10 cellular contexts compared by ENCODE assay signal in genomic region chr5:78405820-78406750, GRCh38. TPM values are rescaled to one million over a fixed set of nuclear protein-coding genes. Genes with fewer than 3 reads are reported as not detected.
A peak's percentile ranks its signal among the peaks of the same experiment; 100 is the strongest.
DNase-seq lines count a peak whose midpoint lies in the region; ATAC-seq and TF ChIP-seq lines count a peak whose summit lies in the region.
"Had no signal": no experiment of that assay in that cellular context is flagged by ENCODE, and none has a peak within 500 bp of the region (broad histone marks: within the 10 kb centered on the region; RNA-seq: fewer than 3 reads in every experiment).

No MANE protein-coding gene starts in this region.

- H3K27me3 Mint-ChIP-seq in activated T-helper 17 cell treated with anti-CD3 and anti-CD28 coated beads, Interleukin-2, amount 50 U/mL, for 72 hours, result no peaks in the 10 kb centered on the region
- no peaks in the 10 kb centered on the region for H3K27me3 Mint-ChIP-seq in CD8-positive, alpha-beta memory T cell

- DNase-seq in EL, result peak; percentile 70
- peak; percentile 49 for DNase-seq in kidney glomerular epithelial cell (lab: John Stamatoyannopoulos, UW)
- no peak for DNase-seq in GM13977 (ENCODE audit: low spot score)
- no peak for DNase-seq in hypothalamus (lab: John Stamatoyannopoulos, UW)
- no peak for DNase-seq in NCI-H524 treated with DMSO at 0.1 percent for 48 hours (lab: John Stamatoyannopoulos, UW)
- DNase-seq in CD8-positive, alpha-beta memory T cell, result no peak
- DNase-seq: activated CD4-positive, alpha-beta T cell treated with anti-CD3 and anti-CD28 coated beads, Interleukin-2, amount 50 U/mL, for 4 hours; NCI-H82 had no signal

- peaks cover 10% of the 10 kb centered on the region for H3K4me1 ChIP-seq in CD8-positive, alpha-beta memory T cell (ENCODE audit: insufficient read depth, low read length)

- no peak for TF ChIP-seq CTCF in GM13977 (IDR thresholded peaks at IDR 0.05; ENCODE audit: extremely low read depth, insufficient read depth, missing control alignments)

- in situ Hi-C loops in GM13977 (cut with MboI; ENCODE audit: low pct_unique_long_range_greater_than_20kb, low sequenced_read_pairs, unreplicated experiment), result no loop called here

- peak; percentile 54 for ATAC-seq in GM21515 (IDR thresholded peaks at IDR 0.05; ENCODE audit: unreplicated experiment)
- ATAC-seq in activated T-helper 17 cell treated with anti-CD3 and anti-CD28 coated beads, Interleukin-2, amount 50 U/mL, for 72 hours (replicated peaks), result peak; percentile 92

- POLR2A ChIA-PET in CD8-positive, alpha-beta memory T cell (lab: Charles Lee), result interaction anchor here (0.6 kb wide), 1 partner anchor 45 kb away, joined by 4 read pairs; no protein-coding TSS in a partner anchor

- CTCF ChIA-PET in CD8-positive, alpha-beta memory T cell (lab: Charles Lee), result no interaction called here

- no peaks in the 10 kb centered on the region for H3K9me3 ChIP-seq in CD8-positive, alpha-beta memory T cell (ENCODE audit: low read length)

- H3K4me1 Mint-ChIP-seq in activated T-helper 17 cell treated with anti-CD3 and anti-CD28 coated beads, Interleukin-2, amount 50 U/mL, for 72 hours, result peaks cover 39% of the 10 kb centered on the region
- H3K4me1 Mint-ChIP-seq in CD8-positive, alpha-beta memory T cell, result peaks cover 45 to 75% (median 62%) of the 10 kb centered on the region in 3 donors

- H3K9me3 Mint-ChIP-seq in activated T-helper 17 cell treated with anti-CD3 and anti-CD28 coated beads, Interleukin-2, amount 50 U/mL, for 72 hours, result no peaks in the 10 kb centered on the region
- H3K9me3 Mint-ChIP-seq in CD8-positive, alpha-beta memory T cell, result no peaks in the 10 kb centered on the region

- H3K36me3 Mint-ChIP-seq in activated T-helper 17 cell treated with anti-CD3 and anti-CD28 coated beads, Interleukin-2, amount 50 U/mL, for 72 hours (ENCODE audit: low read depth), result peaks cover 8% of the 10 kb centered on the region
- peaks cover 7 to 20% (median 12%) of the 10 kb centered on the region in 3 donors for H3K36me3 Mint-ChIP-seq in CD8-positive, alpha-beta memory T cell

- no peaks in the 10 kb centered on the region for H3K36me3 ChIP-seq in CD8-positive, alpha-beta memory T cell (ENCODE audit: insufficient read depth, low read length)

- H3K27ac Mint-ChIP-seq in activated T-helper 17 cell treated with anti-CD3 and anti-CD28 coated beads, Interleukin-2, amount 50 U/mL, for 72 hours, result peak overlapping the region; percentile 73
- H3K27ac Mint-ChIP-seq in CD8-positive, alpha-beta memory T cell, result peak overlapping the region in 2 of 8 donors; percentile 7 to 11

- peak overlapping the region; percentile 48 for H3K4me3 Mint-ChIP-seq in activated T-helper 17 cell treated with anti-CD3 and anti-CD28 coated beads, Interleukin-2, amount 50 U/mL, for 72 hours
- no peak overlapping the region for H3K4me3 Mint-ChIP-seq in CD8-positive, alpha-beta memory T cell

- no peaks in the 10 kb centered on the region for H3K27me3 ChIP-seq in CD8-positive, alpha-beta memory T cell (ENCODE audit: insufficient read depth, low read length, poor library complexity, severe bottlenecking)

- H3K4me3 ChIP-seq in CD8-positive, alpha-beta memory T cell (ENCODE audit: low read length), result no peak overlapping the region

- H3K27ac ChIP-seq in CD8-positive, alpha-beta memory T cell (ENCODE audit: low read depth, low read length), result no peak overlapping the region

RNA-seq across cellular contexts. Expression of gene SCAMP1, which starts 45.7 kb away (rescaled TPM):
- total RNA-seq in activated T-helper 17 cell treated with anti-CD3 and anti-CD28 coated beads, Interleukin-2, amount 50 U/mL, for 72 hours, result 10 to 100 TPM; 10.6 to 20.8 TPM
- total RNA-seq in CD8-positive, alpha-beta memory T cell, result 10 to 100 TPM; 15.2 to 17.3 TPM
- polyA plus RNA-seq in CD8-positive, alpha-beta memory T cell, result 36.2 TPM

Comparison
In these comparisons a context has a peak if more than half of its experiments do, and no peak if none do; other contexts are left out.
1. DNase-seq: peak in EL (single experiment) and kidney glomerular epithelial cell (single experiment); none in GM13977 (single experiment), hypothalamus (0 of 51), NCI-H524 treated with DMSO at 0.1 percent for 48 hours (single experiment) and CD8-positive, alpha-beta memory T cell (0 of 5).